In genomic region chr1:77699673-77700072, GRCh38 we compare ENCODE assay signal across 3 cellular contexts. TPM values are rescaled to one million over a fixed set of nuclear protein-coding genes. Genes with fewer than 3 reads are reported as not detected.
A peak's percentile ranks its signal among the peaks of the same experiment; 100 is the strongest.
DNase-seq lines count a peak whose midpoint lies in the region; ATAC-seq, FAIRE-seq and TF ChIP-seq lines count a peak whose summit lies in the region.
"Not testable (repeated sequence)": the region's sequence is repeated elsewhere in the genome, so short reads cannot be mapped to it uniquely, and the experiment has no call there.

No MANE protein-coding gene starts in this region.

- intact Hi-C loops in K562 (cut with micrococcal nuclease): not testable (repeated sequence)

- not testable (repeated sequence) for BruUV-seq in K562 (replicated peaks; lab: Mats Ljungman, UMichigan)

- H3K27ac ChIP-seq in HEK293 (ENCODE audit: extremely low read depth, low read depth, low read length); K562 (ENCODE audit: extremely low read depth, low read depth, low read length): not testable (repeated sequence)

- H3K27me3 Mint-ChIP-seq in progenitor cell of endocrine pancreas: not testable (repeated sequence)

- not testable (repeated sequence) for H3K9me1 ChIP-seq in K562 (ENCODE audit: control insufficient read depth, insufficient read depth, low read length)

- in situ Hi-C loops in K562 (cut with MboI): loop anchor here (10.0 kb wide), 1 partner anchor 205 kb away; no protein-coding TSS in a partner anchor

- DNase-seq in K562 (ENCODE audit: extremely low read depth in 1 of 4, low spot score in 3 of 4); progenitor cell of endocrine pancreas (ENCODE audit: low spot score, unreplicated experiment): not testable (repeated sequence)

- H3K27ac Mint-ChIP-seq in progenitor cell of endocrine pancreas: not testable (repeated sequence)

- not testable (repeated sequence) for TF ChIP-seq RAD21 in K562 (CRISPR knock-in tag; conservative IDR thresholded peaks at IDR 0.05 in 1 of 2, IDR thresholded peaks at IDR 0.05 in 1 of 2)

- H3K36me3 Mint-ChIP-seq in progenitor cell of endocrine pancreas (ENCODE audit: insufficient read depth): peaks cover 15% of the 10 kb centered on the region

- H4K20me1 ChIP-seq in K562 (replicated peaks; ENCODE audit: control insufficient read depth, insufficient read depth, low read length): not testable (repeated sequence)

- not testable (repeated sequence) for ATAC-seq in K562

- H3K9ac ChIP-seq in K562 (ENCODE audit: insufficient read depth in 1 of 2, low read depth in 2 of 2, low read length in 2 of 2): not testable (repeated sequence)

- H3K4me3 ChIP-seq in HEK293 (ENCODE audit: low read depth, low read length); K562: not testable (repeated sequence)

- CTCF ChIA-PET in HEK293 (lab: Yijun Ruan, JAX); K562 (lab: Yijun Ruan, JAX; ENCODE audit: low intra/inter-chr PET ratio): not testable (repeated sequence)

- not testable (repeated sequence) for H3K9me3 Mint-ChIP-seq in progenitor cell of endocrine pancreas (ENCODE audit: low read depth)

- H3K79me2 ChIP-seq in K562 (ENCODE audit: control insufficient read depth, insufficient read depth, low read length): not testable (repeated sequence)

- POLR2A ChIA-PET in HEK293 (lab: Yijun Ruan, JAX); K562 (lab: Yijun Ruan, JAX): not testable (repeated sequence)

- peak overlapping the region; percentile 11 for H3K4me3 Mint-ChIP-seq in progenitor cell of endocrine pancreas (ENCODE audit: low read depth)

- not testable (repeated sequence) for H3K9me3 ChIP-seq in HEK293 (ENCODE audit: control insufficient read depth, insufficient read depth, low read depth, low read length); K562 (replicated peaks; ENCODE audit: control insufficient read depth, insufficient read depth, low read depth, low read length)

- H3K27me3 ChIP-seq in K562 (ENCODE audit: control insufficient read depth in 2 of 2, insufficient read depth in 2 of 2, low read length in 2 of 2): not testable (repeated sequence)

- not testable (repeated sequence) for H3K4me1 ChIP-seq in HEK293 (ENCODE audit: control insufficient read depth, insufficient read depth, low read length); K562 (replicated peaks in 1 of 2; ENCODE audit: control insufficient read depth in 2 of 2, insufficient read depth in 2 of 2, low read length in 2 of 2)

- not testable (repeated sequence) for FAIRE-seq in K562 (lab: Jason Lieb, UNC)

- TF ChIP-seq POLR2A in K562 (conservative IDR thresholded peaks at IDR 0.05): not testable (repeated sequence)

- WGBS in K562 (ENCODE audit: insufficient coverage, low coverage, missing lambda C conversion rate): 100% methylated on average over 1 of the region's 1 CpG

- TF ChIP-seq EP300 in K562 (IDR thresholded peaks at IDR 0.05; ENCODE audit: low read length): not testable (repeated sequence)

- not testable (repeated sequence) for H3K4me1 Mint-ChIP-seq in progenitor cell of endocrine pancreas (ENCODE audit: low read depth)

- peaks cover 23 to 29% of the 10 kb centered on the region in 2 experiments for H3K36me3 ChIP-seq in HEK293 (ENCODE audit: control insufficient read depth in 2 of 2, insufficient read depth in 1 of 2, low read length in 2 of 2)
- peaks cover 14% of the 10 kb centered on the region; the same call in 1 of the 3 replicates for H3K36me3 ChIP-seq in K562 (ENCODE audit: control insufficient read depth, insufficient read depth, low read length)

- not testable (repeated sequence) for H2AFZ ChIP-seq in K562 (ENCODE audit: low read depth, low read length)

- not testable (repeated sequence) for TF ChIP-seq CTCF in HEK293 (tag by site-specific recombination; IDR thresholded peaks at IDR 0.05); K562 (IDR thresholded peaks at IDR 0.05 in 2 of 3, conservative IDR thresholded peaks at IDR 0.05 in 1 of 3; ENCODE audit: insufficient read depth in 2 of 3, low read depth in 1 of 3, low read length in 3 of 3); progenitor cell of endocrine pancreas (IDR thresholded peaks at IDR 0.05; ENCODE audit: unreplicated experiment)

- not testable (repeated sequence) for H3K4me2 ChIP-seq in K562 (ENCODE audit: insufficient read depth, low read length)

TF ChIP-seq in HEK293, 187 proteins besides CTCF, POLR2A, EP300 and RAD21:
- TF ChIP-seq ZNF146 (tag by site-specific recombination; IDR thresholded peaks at IDR 0.05): peak; percentile 96
TF ChIP-seq in HEK293: peak in this region for 1; not testable (repeated sequence) for 186.

TF ChIP-seq in K562, 482 proteins besides CTCF, POLR2A, EP300 and RAD21:
- TF ChIP-seq RBM25 (IDR thresholded peaks at IDR 0.05; ENCODE audit: low read depth, low read length, severe bottlenecking) (peak; percentile 20), ZNF146 (CRISPR knock-in tag; IDR thresholded peaks at IDR 0.05; ENCODE audit: unreplicated experiment) (peak; percentile 88)

RNA-seq across cellular contexts. Expression of gene ZZZ3, which starts 17.2 kb away (rescaled TPM):
- total RNA-seq in K562 (2011; cell fraction: chromatin; rRNA removed; ENCODE audit: low replicate concordance): 56.5 and 166 TPM in 2 replicates
- total RNA-seq in K562 (2011; cell fraction: nucleolus; rRNA removed): 27.3 and 49.2 TPM in 2 replicates
- total RNA-seq in K562 (2011; cell fraction: nucleoplasm; rRNA removed): 115 and 192 TPM in 2 replicates
- total RNA-seq in K562 (2014; rRNA removed): 59.3 and 64.0 TPM in 2 replicates
- total RNA-seq in K562 (2014; rRNA removed; fragmentation: Illumina TruSeq; extraction: Trizol): 60.0 and 63.2 TPM in 2 replicates
- 59.5 and 62.7 TPM in 2 replicates for total RNA-seq in K562 (2015; rRNA removed; fragmentation: Illumina TruSeq; extraction: Trizol)
- total RNA-seq in K562 (2021): 42.5 and 43.9 TPM in 2 replicates
- 27.1 and 36.7 TPM in 2 replicates for polyA plus RNA-seq in K562 (2011; rRNA removed)
- polyA plus RNA-seq in K562 (2011; cell fraction: cytosol; rRNA removed): 10.5 and 19.1 TPM in 2 replicates
- polyA plus RNA-seq in K562 (2011; cell fraction: nucleus; rRNA removed): 23.6 and 25.9 TPM in 2 replicates
- 21.0 and 24.2 TPM in 2 replicates for polyA plus RNA-seq in K562 (2012)
- polyA plus RNA-seq in K562 (2014; fragmentation: Illumina TruSeq; extraction: Trizol): 30.6 and 32.8 TPM in 2 replicates
- polyA plus RNA-seq in K562 (2014; fragmentation: Nextera tagmentation; extraction: Ambion mirVana): 10 to 100 TPM; 13.9 to 18.5 TPM
- polyA plus RNA-seq in K562 (2014; rRNA removed): 28.7 and 37.2 TPM in 2 replicates
- polyA minus RNA-seq in K562 (2011; rRNA and poly(A)+ RNA removed): 79.6 and 85.2 TPM in 2 replicates
- polyA minus RNA-seq in K562 (2011; cell fraction: cytosol; rRNA and poly(A)+ RNA removed): 29.5 and 30.7 TPM in 2 replicates
- 56.1 and 75.1 TPM in 2 replicates for polyA minus RNA-seq in K562 (2011; cell fraction: nucleus; rRNA and poly(A)+ RNA removed)
- total RNA-seq in progenitor cell of endocrine pancreas: 59.3 and 62.3 TPM in 2 replicates

RNA-seq across cellular contexts. Expression of gene USP33, which starts 60.0 kb away (rescaled TPM):
- 77.4 and 279 TPM in 2 replicates for total RNA-seq in K562 (2011; cell fraction: chromatin; rRNA removed; ENCODE audit: low replicate concordance)
- total RNA-seq in K562 (2011; cell fraction: nucleolus; rRNA removed): 27.5 and 41.8 TPM in 2 replicates
- 90.8 and 112 TPM in 2 replicates for total RNA-seq in K562 (2011; cell fraction: nucleoplasm; rRNA removed)
- total RNA-seq in K562 (2014; rRNA removed): 41.6 and 44.7 TPM in 2 replicates
- 80.7 and 88.8 TPM in 2 replicates for total RNA-seq in K562 (2014; rRNA removed; fragmentation: Illumina TruSeq; extraction: Trizol)
- 68.8 and 71.1 TPM in 2 replicates for total RNA-seq in K562 (2015; rRNA removed; fragmentation: Illumina TruSeq; extraction: Trizol)
- total RNA-seq in K562 (2021): 42.2 and 43.3 TPM in 2 replicates
- 63.8 and 83.5 TPM in 2 replicates for polyA plus RNA-seq in K562 (2011; rRNA removed)
- 14.3 and 25.7 TPM in 2 replicates for polyA plus RNA-seq in K562 (2011; cell fraction: cytosol; rRNA removed)
- polyA plus RNA-seq in K562 (2011; cell fraction: nucleus; rRNA removed): 49.7 and 68.5 TPM in 2 replicates
- polyA plus RNA-seq in K562 (2012): 29.8 and 37.6 TPM in 2 replicates
- 45.6 and 46.7 TPM in 2 replicates for polyA plus RNA-seq in K562 (2014; fragmentation: Illumina TruSeq; extraction: Trizol)
- polyA plus RNA-seq in K562 (2014; fragmentation: Nextera tagmentation; extraction: Ambion mirVana): 10 to 100 TPM; 22.4 to 24.1 TPM
- 41.2 and 44.8 TPM in 2 replicates for polyA plus RNA-seq in K562 (2014; rRNA removed)
- polyA minus RNA-seq in K562 (2011; rRNA and poly(A)+ RNA removed): 78.7 and 92.4 TPM in 2 replicates
- polyA minus RNA-seq in K562 (2011; cell fraction: cytosol; rRNA and poly(A)+ RNA removed): 24.8 and 31.0 TPM in 2 replicates
- polyA minus RNA-seq in K562 (2011; cell fraction: nucleus; rRNA and poly(A)+ RNA removed): 48.2 and 92.5 TPM in 2 replicates
- 89.1 and 92.2 TPM in 2 replicates for total RNA-seq in progenitor cell of endocrine pancreas
